In genomic region chr12:74514098-74514872, GRCh38 we compare ENCODE assay signal across 20 cellular contexts. TPM values are rescaled to one million over a fixed set of nuclear protein-coding genes. Genes with fewer than 3 reads are reported as not detected.
DNase-seq lines count a peak whose midpoint lies in the region; ATAC-seq and TF ChIP-seq lines count a peak whose summit lies in the region.
"Had no signal": no experiment of that assay in that cellular context is flagged by ENCODE, and none has a peak within 500 bp of the region (broad histone marks: within the 10 kb centered on the region; RNA-seq: fewer than 3 reads in every experiment).

No MANE protein-coding gene starts in this region.

- no peak overlapping the region for H4K91ac ChIP-seq in trophoblast cell (ENCODE audit: low read depth, low read length)

- no peak overlapping the region for H4K8ac ChIP-seq in trophoblast cell (ENCODE audit: low read depth, low read length)

- no peak for TF ChIP-seq CTCF in HEK293 (tag by site-specific recombination; IDR thresholded peaks at IDR 0.05)
- TF ChIP-seq CTCF in endodermal cell (conservative IDR thresholded peaks at IDR 0.05) = no peak

- H3K36me3 ChIP-seq in HEK293 (ENCODE audit: control insufficient read depth in 2 of 2, insufficient read depth in 1 of 2, low read length in 2 of 2) = no peaks in the 10 kb centered on the region
- no peaks in the 10 kb centered on the region for H3K36me3 ChIP-seq in endodermal cell (ENCODE audit: control insufficient read depth, insufficient read depth, low read length)
- no peaks in the 10 kb centered on the region for H3K36me3 ChIP-seq in trophoblast cell (ENCODE audit: control insufficient read depth in 1 of 2, insufficient read depth in 2 of 2, low read length in 2 of 2)
- H3K36me3 ChIP-seq: SJCRH30 had no signal

- 89 to 95% methylated on average over 8 to 15 of the region's 15 CpGs for WGBS in endodermal cell (ENCODE audit: insufficient coverage in 1 of 2, insufficient read length in 1 of 2), 2 experiments
- no CpG with 5 or more reads among the region's 15 CpGs for WGBS in trophoblast cell (ENCODE audit: extremely low coverage, insufficient coverage, insufficient read length)

- H3K4me2 ChIP-seq in trophoblast cell (ENCODE audit: low read length) = no peak overlapping the region

- no peak overlapping the region for H2AFZ ChIP-seq in trophoblast cell (ENCODE audit: insufficient read depth, low read length, poor library complexity)

- H3K9me3 ChIP-seq in HEK293 (ENCODE audit: control insufficient read depth, insufficient read depth, low read depth, low read length) = no peaks in the 10 kb centered on the region
- H3K9me3 ChIP-seq in endodermal cell (ENCODE audit: control insufficient read depth, low read length) = no peaks in the 10 kb centered on the region
- H3K9me3 ChIP-seq in trophoblast cell (ENCODE audit: insufficient read depth, low read depth, low read length) = no peaks in the 10 kb centered on the region
- H3K9me3 ChIP-seq: SJCRH30 had no signal

- H2BK5ac ChIP-seq in trophoblast cell (ENCODE audit: low read depth, low read length, poor library complexity) = no peak overlapping the region

- DNase-seq in AG20443 (ENCODE audit: low spot score) (peak; percentile 5), endodermal cell (peak; percentile 43), trophoblast cell (no peak), 8988T (no peak), mucosa of gallbladder (ENCODE audit: low spot score) (no peak), NCI-H2196 treated with DMSO at 0.1 percent for 48 hours (lab: John Stamatoyannopoulos, UW; ENCODE audit: unreplicated experiment) (no peak)
- DNase-seq: C1 segment of cervical spinal cord, DMS79 treated with DMSO at 0.1 percent for 48 hours, HFFc6, KG1, NCI-H1048, NCI-H1436, NCI-H2029, NCI-H2171, NCI-H446, NCI-H526 treated with DMSO at 0.1 percent for 48 hours, SJCRH30 had no signal

- peaks cover 4% of the 10 kb centered on the region for H3K9me3 Mint-ChIP-seq in endodermal cell
- H3K9me3 Mint-ChIP-seq: HFFc6 had no signal

- no peak overlapping the region for H2BK12ac ChIP-seq in trophoblast cell (ENCODE audit: low read length)

- POLR2A ChIA-PET in HEK293 (lab: Yijun Ruan, JAX) = no interaction called here

- H3K27ac ChIP-seq in HEK293 (ENCODE audit: extremely low read depth, low read depth, low read length) = no peak overlapping the region
- H3K27ac ChIP-seq in endodermal cell (ENCODE audit: low read depth, low read length) = no peak overlapping the region
- H3K27ac ChIP-seq in trophoblast cell (ENCODE audit: low read depth, low read length) = no peak overlapping the region
- H3K27ac ChIP-seq: SJCRH30 had no signal

- H3K27ac Mint-ChIP-seq in endodermal cell = no peak overlapping the region
- H3K27ac Mint-ChIP-seq: HFFc6 had no signal

- H3K4me3 Mint-ChIP-seq in endodermal cell = no peak overlapping the region
- H3K4me3 Mint-ChIP-seq: HFFc6 had no signal

- H3K4me3 ChIP-seq in HEK293 (ENCODE audit: low read depth, low read length) (no peak overlapping the region), endodermal cell (ENCODE audit: low read length) (no peak overlapping the region), trophoblast cell (ENCODE audit: low read depth, low read length) (peak overlapping the region; percentile 48)
- H3K4me3 ChIP-seq: SJCRH30 had no signal

- H3K79me1 ChIP-seq in trophoblast cell (ENCODE audit: low read length) = no peaks in the 10 kb centered on the region

- H2BK120ac ChIP-seq in trophoblast cell (ENCODE audit: insufficient read depth, low read length, poor library complexity) = no peak overlapping the region

- H3K4ac ChIP-seq in trophoblast cell (ENCODE audit: low read depth, low read length) = no peak overlapping the region

- H3K27me3 Mint-ChIP-seq in endodermal cell (ENCODE audit: insufficient read depth) = no peaks in the 10 kb centered on the region

- ATAC-seq in GM21367 (IDR thresholded peaks at IDR 0.05; ENCODE audit: unreplicated experiment) = no peak
- ATAC-seq: Panc1 had no signal

- H3K23ac ChIP-seq in trophoblast cell (ENCODE audit: low read length) = no peak overlapping the region

- no peak overlapping the region for H3K18ac ChIP-seq in trophoblast cell (ENCODE audit: low read length)

- CTCF ChIA-PET in HEK293 (lab: Yijun Ruan, JAX) = interaction anchor here (1.0 kb wide), 1 partner anchor 36 kb away, joined by 4 read pairs; no protein-coding TSS in a partner anchor

- H3K79me2 ChIP-seq in trophoblast cell (ENCODE audit: control insufficient read depth, insufficient read depth, low read length, poor library complexity) = no peaks in the 10 kb centered on the region

- no peak overlapping the region for H2AK5ac ChIP-seq in trophoblast cell (ENCODE audit: low read length)

- H3K9ac ChIP-seq in endodermal cell (ENCODE audit: extremely low read depth, low read length, poor library complexity, severe bottlenecking) (no peak overlapping the region), trophoblast cell (ENCODE audit: low read length) (no peak overlapping the region)

- no peak overlapping the region for H3K14ac ChIP-seq in trophoblast cell (ENCODE audit: low read length)

- no peak overlapping the region for H4K12ac ChIP-seq in trophoblast cell (ENCODE audit: low read depth, low read length)

- no peaks in the 10 kb centered on the region for H3K4me1 ChIP-seq in HEK293 (ENCODE audit: control insufficient read depth, insufficient read depth, low read length)
- H3K4me1 ChIP-seq in endodermal cell (ENCODE audit: control insufficient read depth, insufficient read depth, low read length) = no peaks in the 10 kb centered on the region
- no peaks in the 10 kb centered on the region for H3K4me1 ChIP-seq in trophoblast cell (ENCODE audit: control insufficient read depth in 1 of 2, insufficient read depth in 2 of 2, low read length in 2 of 2)
- H3K4me1 ChIP-seq: SJCRH30 had no signal

- peaks cover 1% of the 10 kb centered on the region for H3K36me3 Mint-ChIP-seq in endodermal cell (ENCODE audit: low read depth)

- H3K27me3 ChIP-seq in endodermal cell (ENCODE audit: control insufficient read depth, insufficient read depth, low read length, poor library complexity, severe bottlenecking) = no peaks in the 10 kb centered on the region
- H3K27me3 ChIP-seq in trophoblast cell (ENCODE audit: insufficient read depth, low read length) = no peaks in the 10 kb centered on the region
- H3K27me3 ChIP-seq: SJCRH30 had no signal

- no peaks in the 10 kb centered on the region for H3K4me1 Mint-ChIP-seq in endodermal cell

TF ChIP-seq in HEK293, 187 proteins besides CTCF, POLR2A, EP300 and RAD21:
- TF ChIP-seq TRIM28 (IDR thresholded peaks at IDR 0.05; ENCODE audit: borderline replicate concordance, low read length) (no peak), ZNF280D (tag by site-specific recombination; IDR thresholded peaks at IDR 0.05) (no peak), ZNF596 (tag by site-specific recombination; IDR thresholded peaks at IDR 0.05) (no peak), ZNF449 (tag by site-specific recombination; IDR thresholded peaks at IDR 0.05) (peak; percentile 47; the same call in 1 of the 2 replicates), ZNF211 (tag by site-specific recombination; IDR thresholded peaks at IDR 0.05; ENCODE audit: low read depth) (no peak), KLF1 (tag by site-specific recombination; IDR thresholded peaks at IDR 0.05) (no peak)

RNA-seq across cellular contexts. Expression of gene ATXN7L3B, which starts 23.4 kb away (rescaled TPM):
- 10 to 100 TPM; 57.1 to 71.7 TPM for total RNA-seq in endodermal cell
- polyA plus RNA-seq in endodermal cell (2013, experiment 1 of 2) = 51.6 TPM
- 48.9 TPM for polyA plus RNA-seq in endodermal cell (2013, experiment 2 of 2)
- polyA plus RNA-seq in trophoblast cell (2013) = 19.5 and 20.9 TPM in 2 replicates
- 45.9 TPM for total RNA-seq in mucosa of gallbladder

Comparison
In these comparisons a context has a peak if more than half of its experiments do, and no peak if none do; other contexts are left out.
1. DNase-seq: peak in AG20443 (single experiment) and endodermal cell (single experiment); none in trophoblast cell (0 of 2), 8988T (single experiment), mucosa of gallbladder (single experiment) and NCI-H2196 treated with DMSO at 0.1 percent for 48 hours (single experiment).